ENCODE assay signal across 10 cellular contexts in genomic region chr16:83835972-83836566, GRCh38. TPM values are rescaled to one million over a fixed set of nuclear protein-coding genes. Genes with fewer than 3 reads are reported as not detected.
DNase-seq lines count a peak whose midpoint lies in the region; ATAC-seq, FAIRE-seq and TF ChIP-seq lines count a peak whose summit lies in the region.
"Had no signal": no experiment of that assay in that cellular context is flagged by ENCODE, and none has a peak within 500 bp of the region (broad histone marks: within the 10 kb centered on the region; RNA-seq: fewer than 3 reads in every experiment).

No MANE protein-coding gene starts in this region.

- H3K4me1 ChIP-seq in K562 (replicated peaks in 1 of 2; ENCODE audit: control insufficient read depth in 2 of 2, insufficient read depth in 2 of 2, low read length in 2 of 2) (peaks cover 0 to 12% of the 10 kb centered on the region in 2 experiments; a peak in 3 of 5 replicates), psoas muscle (no peaks in the 10 kb centered on the region)

- no peak overlapping the region for H3K9ac ChIP-seq in K562 (ENCODE audit: insufficient read depth in 1 of 2, low read depth in 2 of 2, low read length in 2 of 2)

- TF ChIP-seq POLR2A in K562 (conservative IDR thresholded peaks at IDR 0.05), result no peak
- no peak for TF ChIP-seq POLR2A in lower leg skin (IDR thresholded peaks at IDR 0.05)

- no peaks in the 10 kb centered on the region for H3K9me1 ChIP-seq in K562 (ENCODE audit: control insufficient read depth, insufficient read depth, low read length)

- BruUV-seq in K562 (replicated peaks; lab: Mats Ljungman, UMichigan), result no TSS peak

- 2% methylated on average over 6 of the region's 6 CpGs for WGBS in K562 (ENCODE audit: insufficient coverage, low coverage, missing lambda C conversion rate)
- WGBS in psoas muscle, 3 donors, result 79 to 87% (median 82%) methylated on average over 6 of the region's 6 CpGs
- WGBS in lower leg skin, 2 donors, result 59 to 71% methylated on average over 6 of the region's 6 CpGs

- CTCF ChIA-PET in K562 (lab: Yijun Ruan, JAX; ENCODE audit: low intra/inter-chr PET ratio), result interaction anchor here (0.5 kb wide), 1 partner anchor 43 kb away, joined by 4 read pairs; no protein-coding TSS in a partner anchor

- FAIRE-seq in K562 (lab: Jason Lieb, UNC), result peak; percentile 72

- in situ Hi-C loops in K562 (cut with MboI), result no loop called here

- peaks cover 26% of the 10 kb centered on the region for H3K4me1 Mint-ChIP-seq in neural crest cell

- peaks cover 4% of the 10 kb centered on the region for H3K9me3 Mint-ChIP-seq in neural crest cell

- TF ChIP-seq RAD21 in K562 (CRISPR knock-in tag; conservative IDR thresholded peaks at IDR 0.05 in 1 of 2, IDR thresholded peaks at IDR 0.05 in 1 of 2), result no peak

- TF ChIP-seq CTCF in K562 (IDR thresholded peaks at IDR 0.05 in 2 of 3, conservative IDR thresholded peaks at IDR 0.05 in 1 of 3; ENCODE audit: insufficient read depth in 2 of 3, low read depth in 1 of 3, low read length in 3 of 3) (no peak), neural crest cell (conservative IDR thresholded peaks at IDR 0.05) (no peak), psoas muscle (IDR thresholded peaks at IDR 0.05) (no peak), lower leg skin (IDR thresholded peaks at IDR 0.05) (no peak)

- peaks cover 25 to 32% of the 10 kb centered on the region in 2 experiments; a peak in 4 of 5 replicates for H3K27me3 ChIP-seq in K562 (ENCODE audit: control insufficient read depth in 2 of 2, insufficient read depth in 2 of 2, low read length in 2 of 2)
- H3K27me3 ChIP-seq in psoas muscle (ENCODE audit: insufficient read depth in 3 of 3, low read length in 2 of 3), result no peaks in the 10 kb centered on the region

- intact Hi-C loops in K562 (cut with micrococcal nuclease), result no loop called here
- intact Hi-C loops in psoas muscle (cut with DNase I), result loop anchor here in 1 of 2 donors (5.0 kb wide), 1 partner anchor 41 kb away; no protein-coding TSS in a partner anchor
- intact Hi-C loops in lower leg skin (cut with DNase I; ENCODE audit: low total_unique reads), result no loop called here

- H3K9me3 ChIP-seq in K562 (replicated peaks; ENCODE audit: control insufficient read depth, insufficient read depth, low read depth, low read length) (0 out of 2 replicates have a peak, but pooled peaks cover 4% of the 10 kb centered on the region), psoas muscle (peaks cover 4% of the 10 kb centered on the region)

- TF ChIP-seq EP300 in K562 (IDR thresholded peaks at IDR 0.05; ENCODE audit: low read length), result peak; percentile 70

- H3K36me3 ChIP-seq in K562 (ENCODE audit: control insufficient read depth, insufficient read depth, low read length), result no peaks in the 10 kb centered on the region
- H3K36me3 ChIP-seq in psoas muscle (ENCODE audit: insufficient read depth in 1 of 2, low read depth in 1 of 2), result no peaks in the 10 kb centered on the region

- H3K4me3 Mint-ChIP-seq in neural crest cell, result no peak overlapping the region

- H3K36me3 Mint-ChIP-seq in neural crest cell (ENCODE audit: low read depth), result no peaks in the 10 kb centered on the region

- H3K27ac ChIP-seq in K562 (ENCODE audit: extremely low read depth, low read depth, low read length), result no peak overlapping the region
- no peak overlapping the region for H3K27ac ChIP-seq in psoas muscle
- H3K27ac ChIP-seq: 22Rv1 had no signal

- no peaks in the 10 kb centered on the region for H3K79me2 ChIP-seq in K562 (ENCODE audit: control insufficient read depth, insufficient read depth, low read length)

- H3K27ac Mint-ChIP-seq in neural crest cell (ENCODE audit: unreplicated experiment), result peak overlapping the region; percentile 38

- POLR2A ChIA-PET in K562 (lab: Yijun Ruan, JAX), result interaction anchor here (0.7 to 1.7 kb wide), 5 partner anchors 10 to 351 kb away, joined by 3 to 5 read pairs (median 4); partner anchors contain the start of gene TAF1C

- no peaks in the 10 kb centered on the region for H4K20me1 ChIP-seq in K562 (replicated peaks; ENCODE audit: control insufficient read depth, insufficient read depth, low read length)

- peak; percentile 65 for ATAC-seq in K562
- no peak for ATAC-seq in psoas muscle

- no peaks in the 10 kb centered on the region for H3K27me3 Mint-ChIP-seq in neural crest cell (ENCODE audit: low read depth)

- DNase-seq in DMS53 (lab: John Stamatoyannopoulos, UW) (peak; percentile 66), DMS53 treated with DMSO at 0.1 percent for 48 hours (lab: John Stamatoyannopoulos, UW; ENCODE audit: unreplicated experiment) (no peak), NCI-H146 treated with DMSO at 0.1 percent for 48 hours (lab: John Stamatoyannopoulos, UW; ENCODE audit: unreplicated experiment) (peak; percentile 45), K562 (ENCODE audit: extremely low read depth in 1 of 4, low spot score in 3 of 4) (peak in 3 of 4 experiments; percentile 34 to 54 (median 53)), neural crest cell (ENCODE audit: low read depth, low spot score) (no peak), psoas muscle (no peak), lower leg skin (ENCODE audit: low spot score in 2 of 2) (no peak), UCSD-AML1 (lab: John Stamatoyannopoulos, UW; ENCODE audit: unreplicated experiment) (no peak)
- DNase-seq: stimulated activated CD4-positive, alpha-beta T cell treated with anti-CD3 and anti-CD28 coated beads, Interleukin-4, amount 100 ng/mL, for 1 hour had no signal

- no peak overlapping the region for H3K4me2 ChIP-seq in K562 (ENCODE audit: insufficient read depth, low read length)

- H3K4me3 ChIP-seq in K562 (no peak overlapping the region), psoas muscle (no peak overlapping the region), lower leg skin (ENCODE audit: low read depth, poor library complexity, severe bottlenecking) (no peak overlapping the region)

- no peak overlapping the region for H2AFZ ChIP-seq in K562 (ENCODE audit: low read depth, low read length)

TF ChIP-seq in K562, 482 proteins besides CTCF, POLR2A, EP300 and RAD21 (continues in another document):
- TF ChIP-seq ILF3 (IDR thresholded peaks at IDR 0.05; ENCODE audit: borderline replicate concordance), result 0 out of 2 replicates have a peak, but pooled peaks have one; percentile 12
- no peak for TF ChIP-seq HCFC1 (IDR thresholded peaks at IDR 0.05; ENCODE audit: low read depth, low read length)
- TF ChIP-seq ATF7 (IDR thresholded peaks at IDR 0.05), result peak; percentile 42; the same call in 1 of the 2 replicates
- no peak for TF ChIP-seq MEF2D (tag; conservative IDR thresholded peaks at IDR 0.05; ENCODE audit: low read depth)
- no peak for TF ChIP-seq POLR3A (IDR thresholded peaks at IDR 0.05; ENCODE audit: borderline replicate concordance, extremely low read depth, insufficient read depth, insufficient read length)
- peak; percentile 45; the same call in 1 of the 2 replicates for TF ChIP-seq GATAD2B (IDR thresholded peaks at IDR 0.05; ENCODE audit: borderline replicate concordance)
- peak; percentile 95 for TF ChIP-seq FOXJ2 (tag; IDR thresholded peaks at IDR 0.05)
- no peak for TF ChIP-seq ZFP91 (CRISPR knock-in tag; IDR thresholded peaks at IDR 0.05)
- TF ChIP-seq FOSL1 (tag; conservative IDR thresholded peaks at IDR 0.05), result peak; percentile 97
- peak; percentile 45 to 54; a peak in 1 of 4 replicates for TF ChIP-seq KDM1A (IDR thresholded peaks at IDR 0.05)
- peak; percentile 83 for TF ChIP-seq ATF3 (IDR thresholded peaks at IDR 0.05)
- TF ChIP-seq ATF3 (CRISPR knock-in tag; conservative IDR thresholded peaks at IDR 0.05), result no peak; the same call in 1 of the 2 replicates
- TF ChIP-seq ZNF124 (CRISPR knock-in tag; IDR thresholded peaks at IDR 0.05), result no peak

RNA-seq across cellular contexts. Expression of gene HSBP1, which starts 28.3 kb away (rescaled TPM):
- 20.4 and 22.1 TPM in 2 replicates for total RNA-seq in K562 (2011; cell fraction: chromatin; rRNA removed; ENCODE audit: low replicate concordance)
- 17.9 and 20.3 TPM in 2 replicates for total RNA-seq in K562 (2011; cell fraction: nucleolus; rRNA removed)
- total RNA-seq in K562 (2011; cell fraction: nucleoplasm; rRNA removed), result 19.2 and 31.9 TPM in 2 replicates
- total RNA-seq in K562 (2014; rRNA removed) (180 and 218 TPM in 2 replicates), K562 (2014; rRNA removed; fragmentation: Illumina TruSeq; extraction: Trizol) (157 and 161 TPM in 2 replicates), K562 (2015; rRNA removed; fragmentation: Illumina TruSeq; extraction: Trizol) (152 and 172 TPM in 2 replicates), K562 (2021) (156 and 175 TPM in 2 replicates), neural crest cell (237 and 241 TPM in 2 replicates), psoas muscle (100 to 1,000 TPM in 1 of 4 donors, 10 to 100 TPM in 3; 71.7 to 109 (median 91.1) TPM), lower leg skin (10 to 100 TPM in 3 of 4 donors, 1 to 10 TPM in 1; 5.8 to 22.5 (median 12.5) TPM)
- polyA plus RNA-seq in K562 (2011; rRNA removed) (191 and 257 TPM in 2 replicates), K562 (2014; fragmentation: Illumina TruSeq; extraction: Trizol) (84.9 and 112 TPM in 2 replicates), K562 (2014; fragmentation: Nextera tagmentation; extraction: Ambion mirVana) (100 to 1,000 TPM; 619 to 677 TPM), K562 (2014; rRNA removed) (204 and 301 TPM in 2 replicates), psoas muscle (10 to 100 TPM; 45.9 to 62.7 (median 57.8) TPM)
- 49.3 and 72.5 TPM in 2 replicates for polyA plus RNA-seq in K562 (2011; cell fraction: cytosol; rRNA removed)
- polyA plus RNA-seq in K562 (2011; cell fraction: nucleus; rRNA removed), result 61.5 and 101 TPM in 2 replicates
- 147 and 385 TPM in 2 replicates for polyA plus RNA-seq in K562 (2012)
- 137 and 158 TPM in 2 replicates for polyA minus RNA-seq in K562 (2011; rRNA and poly(A)+ RNA removed)
- 30.6 and 37.9 TPM in 2 replicates for polyA minus RNA-seq in K562 (2011; cell fraction: cytosol; rRNA and poly(A)+ RNA removed)
- 15.1 and 25.3 TPM in 2 replicates for polyA minus RNA-seq in K562 (2011; cell fraction: nucleus; rRNA and poly(A)+ RNA removed)

Comparison
In these comparisons a context has a peak if more than half of its experiments do, and no peak if none do; other contexts are left out.
1. DNase-seq: peak in DMS53 (single experiment), NCI-H146 treated with DMSO at 0.1 percent for 48 hours (single experiment) and K562 (3 of 4); none in DMS53 treated with DMSO at 0.1 percent for 48 hours (single experiment), neural crest cell (single experiment), psoas muscle (0 of 2), lower leg skin (0 of 2) and UCSD-AML1 (single experiment).